Comparison of ENCODE assay signal across 21 cellular contexts in genomic region chr21:42699196-42699595, GRCh38.
"Had no signal": no experiment of that assay in that cellular context is flagged by ENCODE, and none has a peak within 500 bp of the region (broad histone marks: within the 10 kb centered on the region; RNA-seq: fewer than 3 reads in every experiment).

No MANE protein-coding gene starts in this region.

- H3K27ac ChIP-seq: KMS-11, SJSA1, SK-N-MC had no signal

- H3K4me2 ChIP-seq: KMS-11 had no signal

- H3K4me3 ChIP-seq: SJSA1, SK-N-MC had no signal

- H3K36me3 ChIP-seq: SJSA1 had no signal

- DNase-seq: IMR-90, Kasumi-1, MM.1S, NCI-H1092 treated with DMSO at 0.1 percent for 48 hours, NCI-H1436, NCI-H187, NCI-H2029, NCI-H2081 treated with DMSO at 0.1 percent for 48 hours, NCI-H2171, NCI-H345, NCI-H446 treated with DMSO at 0.1 percent for 48 hours, NCI-H510A treated with DMSO at 0.1 percent for 48 hours, NCI-H526, NCI-H82, Right ventricle myocardium superior, RPMI8226, SIG-M5 had no signal

- H3K9ac ChIP-seq: KMS-11 had no signal

- H3K27me3 ChIP-seq: SJSA1 had no signal

- H3K4me1 ChIP-seq: SJSA1 had no signal

- ATAC-seq: HepG2 had no signal
